In genomic region chr1:117312453-117313138, GRCh38 we compare ENCODE assay signal across 8 cellular contexts. TPM values are rescaled to one million over a fixed set of nuclear protein-coding genes. Genes with fewer than 3 reads are reported as not detected.
DNase-seq lines count a peak whose midpoint lies in the region; ATAC-seq and TF ChIP-seq lines count a peak whose summit lies in the region.

No MANE protein-coding gene starts in this region.

- no peak overlapping the region for H2AFZ ChIP-seq in GM23248

- no peak overlapping the region for H3K4me2 ChIP-seq in GM23248 (ENCODE audit: unreplicated experiment)

- TF ChIP-seq CTCF in AG09319 (IDR thresholded peaks at IDR 0.05; ENCODE audit: low read depth, low read length), result peak; percentile 55

- no peak overlapping the region for H3K27ac ChIP-seq in GM23248

- ATAC-seq in SK-N-SH treated with all-trans-retinoic acid at 6 μM for 48 hours, result peak; percentile 80
- ATAC-seq in HG02642 (IDR thresholded peaks at IDR 0.05; ENCODE audit: poor library complexity, unreplicated experiment), result no peak
- no peak for ATAC-seq in GM18519 (IDR thresholded peaks at IDR 0.05; ENCODE audit: low FRiP score, unreplicated experiment)
- no peak for ATAC-seq in HG03460 (IDR thresholded peaks at IDR 0.05; ENCODE audit: unreplicated experiment)

- DNase-seq in AG09319 (ENCODE audit: extremely low read depth, low read depth) (peak; percentile 0), GM23248 (peak; percentile 75), iris pigment epithelial cell (ENCODE audit: low read depth) (peak; percentile 69)
- no peak for DNase-seq in activated CD4-positive, alpha-beta T cell treated with anti-CD3 and anti-CD28 coated beads for 4 hours

- H3K9ac ChIP-seq in GM23248, result no peak overlapping the region

- no peaks in the 10 kb centered on the region for H3K79me2 ChIP-seq in GM23248 (ENCODE audit: insufficient read depth)

- 19 to 23% methylated on average over 4 of the region's 4 CpGs for WGBS in GM23248 (ENCODE audit: low coverage in 1 of 2, low lambda C conversion rate in 2 of 2, missing lambda C conversion rate in 2 of 2), 2 experiments

- H3K36me3 ChIP-seq in GM23248 (ENCODE audit: low read depth), result no peaks in the 10 kb centered on the region

- no peaks in the 10 kb centered on the region for H3K9me3 ChIP-seq in GM23248 (ENCODE audit: low read depth)

- 0 out of 2 replicates have a peak, but pooled peaks cover 3% of the 10 kb centered on the region for H3K4me1 ChIP-seq in GM23248 (ENCODE audit: insufficient read depth)

- H3K4me3 ChIP-seq in GM23248, result no peak overlapping the region

- H3F3A ChIP-seq in GM23248 (ENCODE audit: insufficient read depth), result no peaks in the 10 kb centered on the region

- no peaks in the 10 kb centered on the region; the same call in 1 of the 2 replicates for H3K27me3 ChIP-seq in GM23248 (replicated peaks; ENCODE audit: insufficient read depth)

- H3K9me2 ChIP-seq in GM23248 (ENCODE audit: insufficient read depth), result no peaks in the 10 kb centered on the region

- in situ Hi-C loops in GM23248 (cut with MboI), result no loop called here

- H4K20me1 ChIP-seq in GM23248 (ENCODE audit: insufficient read depth), result no peaks in the 10 kb centered on the region

TF ChIP-seq in SK-N-SH treated with all-trans-retinoic acid at 6 μM for 48 hours, 23 proteins besides CTCF, POLR2A, EP300 and RAD21:
- no peak for TF ChIP-seq ARNTL (CRISPR knock-in tag; IDR thresholded peaks at IDR 0.05; ENCODE audit: borderline replicate concordance, low read depth)
- no peak for TF ChIP-seq BACH2 (CRISPR knock-in tag; IDR thresholded peaks at IDR 0.05; ENCODE audit: borderline replicate concordance)
- no peak for TF ChIP-seq POU6F1 (CRISPR knock-in tag; IDR thresholded peaks at IDR 0.05; ENCODE audit: borderline replicate concordance, low read depth)
- no peak for TF ChIP-seq SNAI2 (CRISPR knock-in tag; IDR thresholded peaks at IDR 0.05)
- no peak for TF ChIP-seq CSRNP3 (CRISPR knock-in tag; IDR thresholded peaks at IDR 0.05)
- no peak for TF ChIP-seq GLIS3 (CRISPR knock-in tag; IDR thresholded peaks at IDR 0.05)

RNA-seq across cellular contexts. Expression of gene MAN1A2, which starts 54.7 kb away (rescaled TPM):
- total RNA-seq in GM23248 (2014; rRNA removed; shearing (Covaris generic)), result 44.9 and 48.1 TPM in 2 replicates
- polyA plus RNA-seq in GM23248 (2016; fragmentation: Nextera tagmentation; extraction: Ambion mirVana), result 21.1 and 22.8 TPM in 2 replicates

Comparison
In these comparisons a context has a peak if more than half of its experiments do, and no peak if none do; other contexts are left out.
1. DNase-seq: peak in AG09319 (single experiment), GM23248 (single experiment) and iris pigment epithelial cell (single experiment); none in activated CD4-positive, alpha-beta T cell treated with anti-CD3 and anti-CD28 coated beads for 4 hours (0 of 2).